In genomic region chr17:49231563-49231894, GRCh38 we compare ENCODE assay signal across 12 cellular contexts. TPM values are rescaled to one million over a fixed set of nuclear protein-coding genes. Genes with fewer than 3 reads are reported as not detected.
DNase-seq lines count a peak whose midpoint lies in the region; ATAC-seq and TF ChIP-seq lines count a peak whose summit lies in the region.
"Had no signal": no experiment of that assay in that cellular context is flagged by ENCODE, and none has a peak within 500 bp of the region (broad histone marks: within the 10 kb centered on the region; RNA-seq: fewer than 3 reads in every experiment).

No MANE protein-coding gene starts in this region.

- POLR2A ChIA-PET in CD8-positive, alpha-beta memory T cell (lab: Charles Lee): no interaction called here
- POLR2A ChIA-PET in naive thymus-derived CD8-positive, alpha-beta T cell (lab: Charles Lee): interaction anchor here (0.5 to 0.6 kb wide), 2 partner anchors 10 to 55 kb away, joined by 3 read pairs; no protein-coding TSS in a partner anchor

- H3K18ac ChIP-seq in mesenchymal stem cell (ENCODE audit: low read depth in 1 of 2, low read length in 2 of 2): no peak overlapping the region

- H3K4me1 ChIP-seq in CD8-positive, alpha-beta memory T cell (ENCODE audit: insufficient read depth, low read length): peaks cover 20% of the 10 kb centered on the region
- peaks cover 14% of the 10 kb centered on the region for H3K4me1 ChIP-seq in mesenchymal stem cell (ENCODE audit: control insufficient read depth, insufficient read depth, low read depth, low read length)
- H3K4me1 ChIP-seq in BE2C: no peaks in the 10 kb centered on the region

- no peak overlapping the region for H3K4ac ChIP-seq in mesenchymal stem cell (ENCODE audit: low read depth in 1 of 2, low read length in 2 of 2)

- no peak overlapping the region for H2AK5ac ChIP-seq in mesenchymal stem cell (ENCODE audit: low read length, severe bottlenecking)

- H4K8ac ChIP-seq in mesenchymal stem cell (ENCODE audit: low read length): no peak overlapping the region

- H3K4me3 ChIP-seq in CD8-positive, alpha-beta memory T cell (ENCODE audit: low read length): peak overlapping the region; percentile 91
- no peak overlapping the region for H3K4me3 ChIP-seq in mesenchymal stem cell (ENCODE audit: insufficient read depth in 1 of 2, low read depth in 1 of 2, low read length in 2 of 2)
- no peak overlapping the region for H3K4me3 ChIP-seq in BE2C (ENCODE audit: low read depth, low read length)

- no peak overlapping the region for H3K23ac ChIP-seq in mesenchymal stem cell (ENCODE audit: low read length in 2 of 2)

- no peak for DNase-seq in CD8-positive, alpha-beta memory T cell
- DNase-seq in HFFc6 (no peak), mesenchymal stem cell (no peak), BE2C (no peak), NCI-H748 (lab: John Stamatoyannopoulos, UW; ENCODE audit: unreplicated experiment) (no peak)
- DNase-seq in activated naive CD8-positive, alpha-beta T cell treated with anti-CD3 and anti-CD28 coated beads, Interleukin-2, amount 50 U/mL, for 24 hours: no peak
- no peak for DNase-seq in naive thymus-derived CD8-positive, alpha-beta T cell
- DNase-seq: DMS79 treated with DMSO at 0.1 percent for 48 hours, head of caudate nucleus, NCI-H510A treated with DMSO at 0.1 percent for 48 hours had no signal

- WGBS in mesenchymal stem cell: 66% methylated on average over 6 of the region's 7 CpGs

- no peaks in the 10 kb centered on the region for H3K9me3 Mint-ChIP-seq in CD8-positive, alpha-beta memory T cell
- H3K9me3 Mint-ChIP-seq in HFFc6: no peaks in the 10 kb centered on the region
- no peaks in the 10 kb centered on the region for H3K9me3 Mint-ChIP-seq in activated naive CD8-positive, alpha-beta T cell treated with anti-CD3 and anti-CD28 coated beads, Interleukin-2, amount 50 U/mL, for 24 hours
- no peaks in the 10 kb centered on the region for H3K9me3 Mint-ChIP-seq in naive thymus-derived CD8-positive, alpha-beta T cell

- H3K27ac Mint-ChIP-seq in CD8-positive, alpha-beta memory T cell: peak overlapping the region in 4 of 8 donors; percentile 14 to 78 (median 68)
- no peak overlapping the region for H3K27ac Mint-ChIP-seq in HFFc6
- no peak overlapping the region for H3K27ac Mint-ChIP-seq in activated naive CD8-positive, alpha-beta T cell treated with anti-CD3 and anti-CD28 coated beads, Interleukin-2, amount 50 U/mL, for 24 hours
- peak overlapping the region in 5 of 10 donors; percentile 75 to 92 (median 87) for H3K27ac Mint-ChIP-seq in naive thymus-derived CD8-positive, alpha-beta T cell

- H2BK12ac ChIP-seq in mesenchymal stem cell (ENCODE audit: low read length in 2 of 2): no peak overlapping the region

- no peak overlapping the region for H2AFZ ChIP-seq in mesenchymal stem cell (ENCODE audit: low read depth, low read length)

- no peak overlapping the region for H2BK120ac ChIP-seq in mesenchymal stem cell (ENCODE audit: low read depth, low read length)

- H3K79me1 ChIP-seq in mesenchymal stem cell (replicated peaks; ENCODE audit: low read length, poor library complexity, severe bottlenecking): no peaks in the 10 kb centered on the region

- H3K4me2 ChIP-seq in mesenchymal stem cell (ENCODE audit: low read length, poor library complexity, severe bottlenecking): no peak overlapping the region

- H3K27ac ChIP-seq in CD8-positive, alpha-beta memory T cell (ENCODE audit: low read depth, low read length): no peak overlapping the region
- H3K27ac ChIP-seq in mesenchymal stem cell (ENCODE audit: low read length, poor library complexity, severe bottlenecking): no peak overlapping the region

- no peak overlapping the region for H4K91ac ChIP-seq in mesenchymal stem cell (ENCODE audit: low read length)

- CTCF ChIA-PET in CD8-positive, alpha-beta memory T cell (lab: Charles Lee): interaction anchor here (1.0 to 8.3 kb wide), 3 partner anchors 13 to 37 kb away, joined by 3 to 173 read pairs (median 3); no protein-coding TSS in a partner anchor

- no peak overlapping the region for H3K9ac ChIP-seq in mesenchymal stem cell (ENCODE audit: low read length)

- TF ChIP-seq CTCF in HFFc6 (IDR thresholded peaks at IDR 0.05) (no peak), BE2C (IDR thresholded peaks at IDR 0.05; ENCODE audit: low read depth, low read length) (no peak)

- no peaks in the 10 kb centered on the region for H3K27me3 ChIP-seq in CD8-positive, alpha-beta memory T cell (ENCODE audit: insufficient read depth, low read length, poor library complexity, severe bottlenecking)
- H3K27me3 ChIP-seq in mesenchymal stem cell (ENCODE audit: control insufficient read depth in 1 of 2, insufficient read depth in 1 of 2, low read length in 2 of 2): peaks cover 14 to 52% of the 10 kb centered on the region in 2 experiments
- H3K27me3 ChIP-seq in BE2C: peaks cover 28% of the 10 kb centered on the region

- peaks cover 6 to 9% of the 10 kb centered on the region in 2 donors for H3K27me3 Mint-ChIP-seq in CD8-positive, alpha-beta memory T cell
- H3K27me3 Mint-ChIP-seq in HFFc6 (ENCODE audit: insufficient read depth): peaks cover 20% of the 10 kb centered on the region
- H3K27me3 Mint-ChIP-seq in activated naive CD8-positive, alpha-beta T cell treated with anti-CD3 and anti-CD28 coated beads, Interleukin-2, amount 50 U/mL, for 24 hours: peaks cover 20% of the 10 kb centered on the region
- peaks cover 0 to 5% (median 0%) of the 10 kb centered on the region in 5 donors for H3K27me3 Mint-ChIP-seq in naive thymus-derived CD8-positive, alpha-beta T cell

- H3K36me3 Mint-ChIP-seq in CD8-positive, alpha-beta memory T cell: no peaks in the 10 kb centered on the region
- no peaks in the 10 kb centered on the region for H3K36me3 Mint-ChIP-seq in HFFc6 (ENCODE audit: low read depth)
- H3K36me3 Mint-ChIP-seq in activated naive CD8-positive, alpha-beta T cell treated with anti-CD3 and anti-CD28 coated beads, Interleukin-2, amount 50 U/mL, for 24 hours (ENCODE audit: low read depth): no peaks in the 10 kb centered on the region
- H3K36me3 Mint-ChIP-seq in naive thymus-derived CD8-positive, alpha-beta T cell: no peaks in the 10 kb centered on the region

- no peak for ATAC-seq in activated naive CD8-positive, alpha-beta T cell treated with anti-CD3 and anti-CD28 coated beads, Interleukin-2, amount 50 U/mL, for 24 hours
- no peak for ATAC-seq in naive thymus-derived CD8-positive, alpha-beta T cell
- no peak for ATAC-seq in GM18870 (IDR thresholded peaks at IDR 0.05; ENCODE audit: unreplicated experiment)

- H3K14ac ChIP-seq in mesenchymal stem cell (ENCODE audit: low read length in 2 of 2): no peak overlapping the region

- H3K4me3 Mint-ChIP-seq in CD8-positive, alpha-beta memory T cell: peak overlapping the region; percentile 72 to 95 (median 85)
- peak overlapping the region; percentile 87; the same call in 1 of the 2 replicates for H3K4me3 Mint-ChIP-seq in HFFc6
- peak overlapping the region; percentile 81 for H3K4me3 Mint-ChIP-seq in activated naive CD8-positive, alpha-beta T cell treated with anti-CD3 and anti-CD28 coated beads, Interleukin-2, amount 50 U/mL, for 24 hours
- H3K4me3 Mint-ChIP-seq in naive thymus-derived CD8-positive, alpha-beta T cell: peak overlapping the region; percentile 73 to 94 (median 89)

- no peaks in the 10 kb centered on the region for H3K36me3 ChIP-seq in CD8-positive, alpha-beta memory T cell (ENCODE audit: insufficient read depth, low read length)
- no peaks in the 10 kb centered on the region for H3K36me3 ChIP-seq in mesenchymal stem cell (ENCODE audit: control insufficient read depth in 1 of 2, insufficient read depth in 2 of 2, low read depth in 1 of 2, low read length in 2 of 2)
- no peaks in the 10 kb centered on the region for H3K36me3 ChIP-seq in BE2C

- no peak overlapping the region for H2BK5ac ChIP-seq in mesenchymal stem cell (ENCODE audit: low read depth, low read length, poor library complexity, severe bottlenecking)

- H2BK15ac ChIP-seq in mesenchymal stem cell (ENCODE audit: low read depth, poor library complexity, severe bottlenecking): no peak overlapping the region

- peaks cover 12 to 40% (median 17%) of the 10 kb centered on the region in 3 donors for H3K4me1 Mint-ChIP-seq in CD8-positive, alpha-beta memory T cell
- peaks cover 6% of the 10 kb centered on the region; the same call in 1 of the 2 replicates for H3K4me1 Mint-ChIP-seq in HFFc6 (ENCODE audit: low read depth)
- peaks cover 18% of the 10 kb centered on the region for H3K4me1 Mint-ChIP-seq in activated naive CD8-positive, alpha-beta T cell treated with anti-CD3 and anti-CD28 coated beads, Interleukin-2, amount 50 U/mL, for 24 hours
- peaks cover 8 to 32% (median 23%) of the 10 kb centered on the region in 4 donors for H3K4me1 Mint-ChIP-seq in naive thymus-derived CD8-positive, alpha-beta T cell

- no peaks in the 10 kb centered on the region for H3K9me3 ChIP-seq in CD8-positive, alpha-beta memory T cell (ENCODE audit: low read length)
- H3K9me3 ChIP-seq in mesenchymal stem cell (ENCODE audit: control insufficient read depth, low read length): no peaks in the 10 kb centered on the region
- no peaks in the 10 kb centered on the region for H3K9me3 ChIP-seq in BE2C

RNA-seq across cellular contexts. Expression of gene PHOSPHO1, which starts 0.9 kb away (rescaled TPM):
- not detected for total RNA-seq in CD8-positive, alpha-beta memory T cell
- 0.91 TPM for polyA plus RNA-seq in CD8-positive, alpha-beta memory T cell
- total RNA-seq in HFFc6 (2021; fragmentation: NEBNext Ultra II Directional; extraction: Animal tissue kit (Norgen Biotek cat#: 25700)): under 1 TPM in 3 of 6 experiments, not detected in 3; 0.13 to 0.17 (median 0.17) TPM
- not detected for total RNA-seq in naive thymus-derived CD8-positive, alpha-beta T cell
- polyA plus RNA-seq in naive thymus-derived CD8-positive, alpha-beta T cell: under 1 TPM; 0.25 to 0.62 (median 0.35) TPM
- 0.77 TPM for polyA plus RNA-seq in mesenchymal stem cell (2013, experiment 1 of 2)
- 0.81 TPM for polyA plus RNA-seq in mesenchymal stem cell (2013, experiment 2 of 2)
- polyA plus RNA-seq in BE2C (2012; ENCODE audit: insufficient read depth, insufficient read length, low read depth): 0.83 TPM
- total RNA-seq: T-helper 1 cell treated with Interleukin-12 subunit alpha and Interleukin-12 subunit beta and Interleukin-4 antibody, amounts not matched to agents 30 ng/mL and 1 ng/mL, for 36 hours had no signal

RNA-seq across cellular contexts. Expression of gene ABI3, which starts 21.0 kb away (rescaled TPM):
- 10 to 100 TPM; 46.4 to 48.5 TPM for total RNA-seq in CD8-positive, alpha-beta memory T cell
- 95.4 TPM for polyA plus RNA-seq in CD8-positive, alpha-beta memory T cell
- under 1 TPM in 1 of 6 experiments, not detected in 5; 0.11 TPM for total RNA-seq in HFFc6 (2021; fragmentation: NEBNext Ultra II Directional; extraction: Animal tissue kit (Norgen Biotek cat#: 25700))
- 10 to 100 TPM; 16.6 to 16.9 TPM for total RNA-seq in naive thymus-derived CD8-positive, alpha-beta T cell
- 10 to 100 TPM; 27.7 to 50.7 (median 48.4) TPM for polyA plus RNA-seq in naive thymus-derived CD8-positive, alpha-beta T cell
- polyA plus RNA-seq in mesenchymal stem cell (2013, experiment 1 of 2): 1.5 TPM
- 1.8 TPM for polyA plus RNA-seq in mesenchymal stem cell (2013, experiment 2 of 2)
- polyA plus RNA-seq in BE2C (2012; ENCODE audit: insufficient read depth, insufficient read length, low read depth): 0.68 TPM

RNA-seq across cellular contexts. Expression of gene GNGT2, which starts 21.2 kb away (rescaled TPM):
- total RNA-seq in CD8-positive, alpha-beta memory T cell: 10 to 100 TPM; 24.0 to 26.5 TPM
- 33.6 TPM for polyA plus RNA-seq in CD8-positive, alpha-beta memory T cell
- not detected for total RNA-seq in HFFc6 (2021; fragmentation: NEBNext Ultra II Directional; extraction: Animal tissue kit (Norgen Biotek cat#: 25700))
- total RNA-seq in naive thymus-derived CD8-positive, alpha-beta T cell: 1 to 10 TPM; 4.7 to 7.0 TPM
- 10 to 100 TPM; 14.7 to 25.8 (median 17.1) TPM for polyA plus RNA-seq in naive thymus-derived CD8-positive, alpha-beta T cell
- polyA plus RNA-seq in mesenchymal stem cell (2013, experiment 1 of 2): 0.64 TPM
- polyA plus RNA-seq in mesenchymal stem cell (2013, experiment 2 of 2): 0.75 TPM
- polyA plus RNA-seq in BE2C (2012; ENCODE audit: insufficient read depth, insufficient read length, low read depth): not detected

Comparison
In these comparisons a context has a peak if more than half of its experiments do, and no peak if none do; other contexts are left out.
1. RNA of gene ABI3, which starts 21.0 kb away (total RNA-seq): 46.4 to 48.5 TPM in CD8-positive, alpha-beta memory T cell and 16.6 to 16.9 TPM in naive thymus-derived CD8-positive, alpha-beta T cell; 0.11 TPM in HFFc6; every median in the first group is over 10 times any median in the second.
2. RNA of gene GNGT2, which starts 21.2 kb away (total RNA-seq): 24.0 to 26.5 TPM in CD8-positive, alpha-beta memory T cell and 4.7 to 7.0 TPM in naive thymus-derived CD8-positive, alpha-beta T cell; not detected in HFFc6; every median in the first group is over 4 times any median in the second.
3. Peak in every context shown above with its lines, with median percentiles within 50 percentile points of each other: H3K4me3 Mint-ChIP-seq.